In the genomic region with DNA sequence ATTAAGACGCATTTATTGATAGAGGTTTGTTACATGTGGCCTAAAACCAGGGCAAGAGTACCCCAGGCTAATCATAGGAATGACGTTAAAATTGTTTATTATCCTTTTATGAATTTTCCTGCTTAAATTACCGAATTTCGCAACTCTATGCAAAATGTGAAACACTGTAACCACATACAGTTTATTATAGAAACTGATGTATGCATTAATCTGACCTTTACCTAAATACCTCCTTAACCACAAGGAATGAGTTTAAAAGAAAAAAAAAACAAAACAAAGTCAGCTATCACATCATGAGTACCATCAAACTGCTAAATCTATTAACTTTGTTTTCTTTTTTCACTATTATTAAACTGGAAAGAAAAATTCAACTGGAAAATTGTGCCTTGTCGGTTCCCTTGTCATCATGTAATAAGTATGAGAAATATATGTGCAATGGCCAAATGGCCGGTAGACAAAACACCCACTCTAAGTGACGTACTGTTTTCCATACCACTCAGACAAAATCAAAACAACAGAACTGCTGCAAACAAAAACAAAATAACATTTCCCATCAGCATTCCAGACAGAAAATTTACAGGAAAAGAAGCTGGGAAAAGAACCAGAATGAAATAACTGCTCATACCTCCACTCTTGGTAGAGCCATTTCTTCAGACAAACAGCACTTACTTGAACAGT, we compare ENCODE assay signal across 12 cellular contexts.
DNase-seq lines count a peak whose midpoint lies in the region; TF ChIP-seq lines count a peak whose summit lies in the region.
"Had no signal": no experiment of that assay in that cellular context is flagged by ENCODE, and none has a peak within 500 bp of the region (broad histone marks: within the 10 kb centered on the region; RNA-seq: fewer than 3 reads in every experiment).

No MANE protein-coding gene starts in this region.

- no peak overlapping the region for H3K27ac Mint-ChIP-seq in T-helper 2 cell treated with Interferon-gamma antibody and Interleukin-4, amounts not matched to agents 5 μg/mL and 100 μg/mL, for 36 hours
- H3K27ac Mint-ChIP-seq: activated T-helper 2 cell treated with anti-CD3 and anti-CD28 coated beads, Interferon-gamma antibody, Interleukin-2, Interleukin-4, amounts not matched to agents 10 μg/mL and 5 μg/mL and 100 μg/mL, durations not matched to agents 14 hours and 24 hours and 36 hours; natural killer cell had no signal

- H3K27me3 ChIP-seq in stomach = no peaks in the 10 kb centered on the region

- no peaks in the 10 kb centered on the region for H3K9me3 ChIP-seq in stomach

- H3K9me3 Mint-ChIP-seq in T-helper 2 cell treated with Interferon-gamma antibody and Interleukin-4, amounts not matched to agents 5 μg/mL and 100 μg/mL, for 36 hours = no peaks in the 10 kb centered on the region
- H3K9me3 Mint-ChIP-seq: natural killer cell had no signal

- H3K27me3 Mint-ChIP-seq in T-helper 2 cell treated with Interferon-gamma antibody and Interleukin-4, amounts not matched to agents 5 μg/mL and 100 μg/mL, for 36 hours (ENCODE audit: low read depth) = no peaks in the 10 kb centered on the region
- H3K27me3 Mint-ChIP-seq: stimulated activated naive CD8-positive, alpha-beta T cell treated with anti-CD3 and anti-CD28 coated beads, Interleukin-15, amount 100 ng/mL, for 72 hours had no signal

- intact Hi-C loops in stomach (cut with DNase I; ENCODE audit: low total_unique reads) = no loop called here

- TF ChIP-seq POLR2A in stomach (IDR thresholded peaks at IDR 0.05) = no peak

- no peak for TF ChIP-seq EP300 in stomach (IDR thresholded peaks at IDR 0.05)

- no peaks in the 10 kb centered on the region for H3K36me3 ChIP-seq in stomach

- DNase-seq in H4 (ENCODE audit: low spot score) (peak; percentile 22), astrocyte of the spinal cord (ENCODE audit: low read depth, low spot score) (peak; percentile 65), iris pigment epithelial cell (ENCODE audit: low read depth) (peak; percentile 74), stomach (no peak), ecto neural progenitor cell (ENCODE audit: low spot score) (no peak)
- no peak for DNase-seq in activated effector memory CD4-positive, alpha-beta T cell treated with anti-CD3 and anti-CD28 coated beads, Interleukin-2, amount 50 U/mL, for 16 hours
- no peak for DNase-seq in T-helper 2 cell treated with Interferon-gamma antibody and Interleukin-4, amounts not matched to agents 5 μg/mL and 100 μg/mL, for 36 hours (ENCODE audit: low spot score)
- DNase-seq: effector CD8-positive, alpha-beta T cell; GOT3; natural killer cell; stimulated activated naive CD8-positive, alpha-beta T cell treated with anti-CD3 and anti-CD28 coated beads, Interleukin-15, amount 100 ng/mL, for 72 hours had no signal

- peaks cover 2% of the 10 kb centered on the region for H3K4me1 Mint-ChIP-seq in T-helper 2 cell treated with Interferon-gamma antibody and Interleukin-4, amounts not matched to agents 5 μg/mL and 100 μg/mL, for 36 hours (ENCODE audit: low read depth)
- H3K4me1 Mint-ChIP-seq: natural killer cell had no signal

- H3K27ac ChIP-seq in stomach = peak overlapping the region in 4 of 5 donors; percentile 21 to 67 (median 46)

- in situ Hi-C loops in astrocyte of the spinal cord (cut with HindIII; ENCODE audit: low sequenced_read_pairs) = no loop called here

- 47 to 64% (median 59%) methylated on average over 7 of the region's 7 CpGs for WGBS in stomach, 5 donors

- H3K4me3 ChIP-seq in astrocyte of the spinal cord (ENCODE audit: low read depth, low read length) (no peak overlapping the region), stomach (no peak overlapping the region)

- H3K36me3 Mint-ChIP-seq in T-helper 2 cell treated with Interferon-gamma antibody and Interleukin-4, amounts not matched to agents 5 μg/mL and 100 μg/mL, for 36 hours (ENCODE audit: low read depth) = peaks cover 17% of the 10 kb centered on the region

- TF ChIP-seq CTCF in astrocyte of the spinal cord (IDR thresholded peaks at IDR 0.05; ENCODE audit: low read depth, low read length) (no peak), stomach (IDR thresholded peaks at IDR 0.05) (no peak)

- peaks cover 20 to 67% (median 48%) of the 10 kb centered on the region in 4 donors for H3K4me1 ChIP-seq in stomach

- no peak overlapping the region for H3K4me3 Mint-ChIP-seq in T-helper 2 cell treated with Interferon-gamma antibody and Interleukin-4, amounts not matched to agents 5 μg/mL and 100 μg/mL, for 36 hours
- H3K4me3 Mint-ChIP-seq: natural killer cell; stimulated activated naive CD8-positive, alpha-beta T cell treated with anti-CD3 and anti-CD28 coated beads, Interleukin-15, amount 100 ng/mL, for 72 hours had no signal

Comparison
In these comparisons a context has a peak if more than half of its experiments do, and no peak if none do; other contexts are left out.
1. DNase-seq: peak in H4 (single experiment), astrocyte of the spinal cord (single experiment) and iris pigment epithelial cell (single experiment); none in stomach (single experiment), activated effector memory CD4-positive, alpha-beta T cell treated with anti-CD3 and anti-CD28 coated beads, Interleukin-2, amount 50 U/mL, for 16 hours (single experiment), T-helper 2 cell treated with Interferon-gamma antibody and Interleukin-4, amounts not matched to agents 5 μg/mL and 100 μg/mL, for 36 hours (single experiment) and ecto neural progenitor cell (single experiment).